Comparison of ENCODE assay signal across 2 cellular contexts in genomic region chr15:90320885-90321278, GRCh38.
TF ChIP-seq lines count a peak whose summit lies in the region.

No MANE protein-coding gene starts in this region.

TF ChIP-seq in HepG2, 621 proteins besides CTCF, POLR2A, EP300 and RAD21:
- no peak for TF ChIP-seq ZNF678 (CRISPR knock-in tag; IDR thresholded peaks at IDR 0.05)
- TF ChIP-seq SOX13 (IDR thresholded peaks at IDR 0.05), result no peak
- no peak for TF ChIP-seq SOX13 (CRISPR knock-in tag; conservative IDR thresholded peaks at IDR 0.05 in 1 of 2, IDR thresholded peaks at IDR 0.05 in 1 of 2)
- TF ChIP-seq, protein P1, sequence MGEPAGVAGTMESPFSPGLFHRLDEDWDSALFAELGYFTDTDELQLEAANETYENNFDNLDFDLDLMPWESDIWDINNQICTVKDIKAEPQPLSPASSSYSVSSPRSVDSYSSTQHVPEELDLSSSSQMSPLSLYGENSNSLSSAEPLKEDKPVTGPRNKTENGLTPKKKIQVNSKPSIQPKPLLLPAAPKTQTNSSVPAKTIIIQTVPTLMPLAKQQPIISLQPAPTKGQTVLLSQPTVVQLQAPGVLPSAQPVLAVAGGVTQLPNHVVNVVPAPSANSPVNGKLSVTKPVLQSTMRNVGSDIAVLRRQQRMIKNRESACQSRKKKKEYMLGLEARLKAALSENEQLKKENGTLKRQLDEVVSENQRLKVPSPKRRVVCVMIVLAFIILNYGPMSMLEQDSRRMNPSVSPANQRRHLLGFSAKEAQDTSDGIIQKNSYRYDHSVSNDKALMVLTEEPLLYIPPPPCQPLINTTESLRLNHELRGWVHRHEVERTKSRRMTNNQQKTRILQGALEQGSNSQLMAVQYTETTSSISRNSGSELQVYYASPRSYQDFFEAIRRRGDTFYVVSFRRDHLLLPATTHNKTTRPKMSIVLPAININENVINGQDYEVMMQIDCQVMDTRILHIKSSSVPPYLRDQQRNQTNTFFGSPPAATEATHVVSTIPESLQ (CRISPR knock-in tag; conservative IDR thresholded peaks at IDR 0.05), result no peak
- no peak for TF ChIP-seq ZNF605 (CRISPR knock-in tag; IDR thresholded peaks at IDR 0.05)
TF ChIP-seq in HepG2: peak in this region for 0.

TF ChIP-seq in H1, 55 proteins besides CTCF, POLR2A, EP300 and RAD21:
- TF ChIP-seq CREB1 (IDR thresholded peaks at IDR 0.05) (no peak), SP2 (IDR thresholded peaks at IDR 0.05; ENCODE audit: low read length) (no peak), BACH1 (IDR thresholded peaks at IDR 0.05; ENCODE audit: low read length) (no peak)
